1 cellular context compared by ENCODE assay signal in genomic region chr14:21454843-21455550, GRCh38.
TF ChIP-seq lines count a peak whose summit lies in the region.

No MANE protein-coding gene starts in this region.

TF ChIP-seq in HepG2, 621 proteins besides CTCF, POLR2A, EP300 and RAD21:
- TF ChIP-seq MXI1 (IDR thresholded peaks at IDR 0.05; ENCODE audit: borderline replicate concordance, low read depth, low read length) (no peak), E2F2 (CRISPR knock-in tag; IDR thresholded peaks at IDR 0.05; ENCODE audit: borderline replicate concordance) (0 out of 2 replicates have a peak, but pooled peaks have one; percentile 20), ISL2 (CRISPR knock-in tag; IDR thresholded peaks at IDR 0.05) (0 out of 2 replicates have a peak, but pooled peaks have one; percentile 25), ZNF879 (CRISPR knock-in tag; IDR thresholded peaks at IDR 0.05) (0 out of 2 replicates have a peak, but pooled peaks have one; percentile 61), ZNF598 (CRISPR knock-in tag; IDR thresholded peaks at IDR 0.05; ENCODE audit: borderline replicate concordance) (no peak), ZSCAN9 (CRISPR knock-in tag; IDR thresholded peaks at IDR 0.05; ENCODE audit: borderline replicate concordance) (0 out of 2 replicates have a peak, but pooled peaks have one; percentile 17), SNAPC2 (CRISPR knock-in tag; IDR thresholded peaks at IDR 0.05) (no peak), NRL (CRISPR knock-in tag; IDR thresholded peaks at IDR 0.05; ENCODE audit: borderline replicate concordance) (no peak), XRCC5 (optimal IDR thresholded peaks at IDR 0.05; ENCODE audit: low read length) (peak; percentile 15), RXRB (CRISPR knock-in tag; IDR thresholded peaks at IDR 0.05; ENCODE audit: borderline replicate concordance) (0 out of 2 replicates have a peak, but pooled peaks have one; percentile 9), ZFY (CRISPR knock-in tag; IDR thresholded peaks at IDR 0.05) (no peak), ZNF44 (CRISPR knock-in tag; IDR thresholded peaks at IDR 0.05) (no peak), NPAS2 (CRISPR knock-in tag; IDR thresholded peaks at IDR 0.05; ENCODE audit: borderline replicate concordance) (no peak), MBD4 (IDR thresholded peaks at IDR 0.05; ENCODE audit: borderline replicate concordance, low read length) (no peak), YY1 (IDR thresholded peaks at IDR 0.05; ENCODE audit: insufficient read depth, insufficient replicate concordance, low read depth, low read length) (no peak), HHEX (CRISPR knock-in tag; IDR thresholded peaks at IDR 0.05) (0 out of 2 replicates have a peak, but pooled peaks have one; percentile 36), ZBTB3 (CRISPR knock-in tag; IDR thresholded peaks at IDR 0.05; ENCODE audit: borderline replicate concordance, low read depth) (0 out of 2 replicates have a peak, but pooled peaks have one; percentile 6), ZBTB44 (CRISPR knock-in tag; IDR thresholded peaks at IDR 0.05) (no peak), ZNF335 (CRISPR knock-in tag; IDR thresholded peaks at IDR 0.05) (peak; percentile 36; the same call in 1 of the 2 replicates), SAP130 (CRISPR knock-in tag; IDR thresholded peaks at IDR 0.05; ENCODE audit: low read depth) (peak; percentile 20; the same call in 1 of the 2 replicates), MXD1 (CRISPR knock-in tag; IDR thresholded peaks at IDR 0.05) (no peak), KMT2A (CRISPR knock-in tag; IDR thresholded peaks at IDR 0.05) (0 out of 2 replicates have a peak, but pooled peaks have one; percentile 18), ZMAT3 (CRISPR knock-in tag; conservative IDR thresholded peaks at IDR 0.05) (peak; percentile 30; the same call in 1 of the 2 replicates), ELK4 (CRISPR knock-in tag; IDR thresholded peaks at IDR 0.05; ENCODE audit: borderline replicate concordance) (no peak), TRAFD1 (CRISPR knock-in tag; IDR thresholded peaks at IDR 0.05; ENCODE audit: borderline replicate concordance) (0 out of 2 replicates have a peak, but pooled peaks have one; percentile 16), FOXA1 (IDR thresholded peaks at IDR 0.05) (no peak), FOXA1 (CRISPR knock-in tag; IDR thresholded peaks at IDR 0.05) (no peak), CHD4 (IDR thresholded peaks at IDR 0.05; ENCODE audit: borderline replicate concordance, low read length) (0 out of 2 replicates have a peak, but pooled peaks have one; percentile 8), THAP7 (CRISPR knock-in tag; IDR thresholded peaks at IDR 0.05) (0 out of 2 replicates have a peak, but pooled peaks have one; percentile 51), ZNF678 (CRISPR knock-in tag; IDR thresholded peaks at IDR 0.05) (peak; percentile 7; the same call in 1 of the 2 replicates), ZBTB10 (CRISPR knock-in tag; IDR thresholded peaks at IDR 0.05; ENCODE audit: borderline replicate concordance) (no peak), GABPB1 (CRISPR knock-in tag; IDR thresholded peaks at IDR 0.05) (no peak), SRSF4 (IDR thresholded peaks at IDR 0.05; ENCODE audit: low read depth, low read length, poor library complexity, severe bottlenecking) (no peak), HMGXB4 (CRISPR knock-in tag; IDR thresholded peaks at IDR 0.05; ENCODE audit: borderline replicate concordance in 1 of 2, low read depth in 1 of 2) (no peak), TGIF2 (CRISPR knock-in tag; IDR thresholded peaks at IDR 0.05) (peak; percentile 27; the same call in 1 of the 2 replicates), ZNF224 (CRISPR knock-in tag; IDR thresholded peaks at IDR 0.05) (peak; percentile 2; the same call in 1 of the 2 replicates)
